25 cellular contexts compared by ENCODE assay signal in the genomic region with DNA sequence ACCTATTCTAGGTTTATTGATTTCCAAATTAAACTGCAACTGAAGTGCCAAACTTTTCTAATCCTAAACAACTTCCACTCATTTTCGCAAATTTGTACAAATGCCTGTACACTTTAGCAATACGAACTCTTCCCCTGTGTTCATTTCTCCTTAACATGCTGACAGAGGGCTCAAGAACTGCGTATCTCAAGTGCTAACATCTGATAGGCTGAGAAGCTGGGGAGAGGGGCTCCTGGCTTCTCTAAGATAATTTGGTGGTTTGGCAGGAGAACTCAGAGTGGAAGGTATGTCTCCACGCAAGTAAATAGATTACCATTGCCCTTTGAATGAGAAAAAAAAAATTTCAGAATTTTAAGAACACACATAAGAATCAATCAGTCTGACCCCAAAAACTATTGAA.
"Had no signal": no experiment of that assay in that cellular context is flagged by ENCODE, and none has a peak within 500 bp of the region (broad histone marks: within the 10 kb centered on the region; RNA-seq: fewer than 3 reads in every experiment).

No MANE protein-coding gene starts in this region.

- H3K27me3 ChIP-seq: MG63, Peyer's patch, SJSA1 had no signal

- H3K4me3 ChIP-seq: MG63, PC-9, Peyer's patch, SJSA1 had no signal

- DNase-seq: Karpas-422; KG1; MG63; NCI-H1092; NCI-H1105 treated with DMSO at 0.1 percent for 48 hours; NCI-H1417 treated with DMSO at 0.1 percent for 48 hours; NCI-H146; NCI-H1694 treated with DMSO at 0.1 percent for 48 hours; NCI-H1930; NCI-H2081; NCI-H2107; NCI-H2227 treated with DMSO at 0.1 percent for 48 hours; NCI-H524; NCI-H526 treated with DMSO at 0.1 percent for 48 hours; NCI-H748 treated with DMSO at 0.1 percent for 48 hours; NK-92 treated with Interleukin-12 subunit alpha and Interleukin-12 subunit beta, amount 100 ng/mL, for 24 hours; PC-9; Peyer's patch; Right ventricle myocardium superior; RPMI8226; SIG-M5; SK-N-SH; SW 1271 had no signal

- H3K4me1 ChIP-seq: Peyer's patch, SJSA1 had no signal

- H3K36me3 ChIP-seq: MG63, Peyer's patch, SJSA1 had no signal

- H3K9me3 ChIP-seq: MG63, Peyer's patch, SJSA1, SK-N-SH had no signal

- H3K27ac ChIP-seq: HL-60, PC-9, Peyer's patch, SJSA1 had no signal
